ENCODE assay signal across 1 cellular context in the genomic region with DNA sequence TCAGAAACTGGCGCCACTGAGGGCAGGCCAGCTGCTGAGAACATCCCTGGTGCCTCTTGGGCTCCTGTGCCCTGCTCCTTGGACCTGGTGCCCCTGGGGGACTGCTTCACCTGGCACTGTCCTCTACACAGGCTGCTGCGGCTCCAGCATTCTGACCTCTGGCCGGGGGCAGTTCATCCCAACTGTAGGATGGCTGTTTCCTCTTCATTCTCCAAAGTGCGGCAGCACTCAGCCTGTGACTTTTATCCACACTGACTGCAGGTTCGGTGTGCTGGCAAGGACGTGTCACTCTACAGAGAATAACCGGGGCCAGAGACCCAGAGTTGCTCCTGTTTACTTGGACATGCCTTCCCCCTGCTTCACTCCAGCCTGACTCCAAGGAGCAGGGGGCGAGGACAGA.
TF ChIP-seq lines count a peak whose summit lies in the region.

No MANE protein-coding gene starts in this region.

TF ChIP-seq in endothelial cell of umbilical vein, 7 proteins besides CTCF, POLR2A, EP300 and RAD21:
- TF ChIP-seq EZH2 (IDR thresholded peaks at IDR 0.05; ENCODE audit: borderline replicate concordance, low read depth, low read length, severe bottlenecking), result peak; percentile 34
- TF ChIP-seq MYC (IDR thresholded peaks at IDR 0.05; ENCODE audit: low read depth, low read length), result no peak
- TF ChIP-seq FOS (IDR thresholded peaks at IDR 0.05; ENCODE audit: borderline replicate concordance, insufficient read depth, low read length), result no peak
